Comparison of ENCODE assay signal across 6 cellular contexts in the genomic region with DNA sequence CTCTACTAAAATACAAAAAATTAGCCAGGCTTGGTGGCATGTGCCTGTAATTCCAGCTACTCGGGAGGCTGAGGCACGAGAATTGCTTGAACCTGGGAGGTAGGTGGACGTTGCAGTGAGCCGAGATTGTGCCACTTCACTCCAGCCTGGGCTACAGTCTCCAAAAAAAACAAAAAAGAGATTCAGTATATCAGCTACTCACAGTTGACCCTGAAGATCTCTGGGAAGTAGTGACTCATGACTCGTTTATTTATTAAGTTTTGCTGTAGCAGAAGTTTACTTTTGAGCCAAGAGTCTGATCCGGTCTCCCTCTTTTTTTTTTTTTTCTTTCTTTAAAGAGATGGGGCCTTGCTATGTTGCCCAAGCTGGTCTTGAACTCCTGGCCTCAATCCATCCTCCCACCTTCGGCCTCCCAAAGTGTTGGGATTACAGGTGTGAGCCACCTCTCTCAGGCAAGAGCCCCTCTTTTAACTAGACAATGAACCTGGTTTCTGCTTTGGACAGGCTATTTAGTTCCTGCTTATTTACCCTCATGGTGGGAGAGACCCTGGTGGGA. TPM values are rescaled to one million over a fixed set of nuclear protein-coding genes. Genes with fewer than 3 reads are reported as not detected.
A peak's percentile ranks its signal among the peaks of the same experiment; 100 is the strongest.
DNase-seq lines count a peak whose midpoint lies in the region; ATAC-seq and TF ChIP-seq lines count a peak whose summit lies in the region.

No MANE protein-coding gene starts in this region.

- peak overlapping the region; percentile 59 for H3K27ac ChIP-seq in osteoblast (ENCODE audit: low read depth, low read length)

- H3K27me3 Mint-ChIP-seq in HFFc6 (ENCODE audit: insufficient read depth): peaks cover 5% of the 10 kb centered on the region
- peaks cover 3% of the 10 kb centered on the region for H3K27me3 Mint-ChIP-seq in brain

- H3K36me3 Mint-ChIP-seq in HFFc6 (ENCODE audit: low read depth) (peaks cover 27% of the 10 kb centered on the region), brain (peaks cover 4% of the 10 kb centered on the region)

- H3K9me3 Mint-ChIP-seq in HFFc6 (no peaks in the 10 kb centered on the region), brain (no peaks in the 10 kb centered on the region)

- ATAC-seq in HG03280 (IDR thresholded peaks at IDR 0.05; ENCODE audit: unreplicated experiment): no peak

- H2AFZ ChIP-seq in osteoblast (ENCODE audit: low read length): no peak overlapping the region

- H3K27me3 ChIP-seq in osteoblast (ENCODE audit: insufficient read depth, low read length): no peaks in the 10 kb centered on the region
- no peaks in the 10 kb centered on the region for H3K27me3 ChIP-seq in HAP-1 (ENCODE audit: low read depth)

- peak overlapping the region; percentile 76 for H3K4me2 ChIP-seq in osteoblast (ENCODE audit: insufficient read depth, low read length)

- H3K4me1 Mint-ChIP-seq in HFFc6 (ENCODE audit: low read depth) (peaks cover 66% of the 10 kb centered on the region), brain (peaks cover 48% of the 10 kb centered on the region)

- peaks cover 48% of the 10 kb centered on the region for H4K20me1 ChIP-seq in osteoblast (ENCODE audit: insufficient read depth, low read length)

- H3K27ac Mint-ChIP-seq in HFFc6 (peak overlapping the region; percentile 97), brain (peak overlapping the region in 3 of 5 experiments; percentile 83 to 95 (median 93))

- peak; percentile 82 for DNase-seq in HFFc6
- peak; percentile 92 for DNase-seq in osteoblast (ENCODE audit: insufficient read length, low spot score, missing footprints)
- no peak for DNase-seq in NCI-H345 (lab: John Stamatoyannopoulos, UW)
- no peak for DNase-seq in HAP-1 (ENCODE audit: low spot score in 2 of 2)

- peaks cover 2% of the 10 kb centered on the region for H3K36me3 ChIP-seq in osteoblast (ENCODE audit: insufficient read depth, low read length)
- H3K36me3 ChIP-seq in HAP-1 (replicated peaks): peaks cover 14% of the 10 kb centered on the region

- no peak for TF ChIP-seq CTCF in HFFc6 (IDR thresholded peaks at IDR 0.05)
- no peak for TF ChIP-seq CTCF in brain (conservative IDR thresholded peaks at IDR 0.05)
- TF ChIP-seq CTCF in osteoblast (IDR thresholded peaks at IDR 0.05; ENCODE audit: extremely low read depth, low read depth, low read length): no peak

- H3K9me3 ChIP-seq in osteoblast (ENCODE audit: low read depth, low read length) (no peaks in the 10 kb centered on the region), HAP-1 (no peaks in the 10 kb centered on the region)

- H3K4me1 ChIP-seq in osteoblast (ENCODE audit: insufficient read depth, low read length) (peaks cover 71% of the 10 kb centered on the region), HAP-1 (peaks cover 9% of the 10 kb centered on the region; the same call in 1 of the 2 replicates)

- in situ Hi-C loops in HAP-1 (cut with MboI; ENCODE audit: low sequenced_read_pairs): no loop called here

- H3K79me2 ChIP-seq in osteoblast (ENCODE audit: insufficient read depth, low read length): peaks cover 92% of the 10 kb centered on the region

- peak overlapping the region; percentile 42 for H3K4me3 ChIP-seq in osteoblast (ENCODE audit: insufficient read depth, low read length)
- no peak overlapping the region for H3K4me3 ChIP-seq in HAP-1

- H3K4me3 Mint-ChIP-seq in HFFc6 (peak overlapping the region; percentile 98), brain (peak overlapping the region in 1 of 5 experiments; percentile 65)

RNA-seq across cellular contexts. Expression of a gene that starts 4.4 kb away (rescaled TPM):
- total RNA-seq in HFFc6 (2021; fragmentation: NEBNext Ultra II Directional; extraction: Animal tissue kit (Norgen Biotek cat#: 25700)): 100 to 1,000 TPM; 234 to 296 (median 268) TPM
- 31.7 TPM for polyA plus RNA-seq in brain (ENCODE audit: insufficient read depth, low read depth, low replicate concordance)
- 273 and 274 TPM in 2 replicates for total RNA-seq in osteoblast

RNA-seq across cellular contexts. Expression of a gene that starts 8.7 kb away (rescaled TPM):
- total RNA-seq in HFFc6 (2021; fragmentation: NEBNext Ultra II Directional; extraction: Animal tissue kit (Norgen Biotek cat#: 25700)): 10 to 100 TPM; 12.9 to 19.2 (median 17.7) TPM
- 57.0 TPM for polyA plus RNA-seq in brain (ENCODE audit: insufficient read depth, low read depth, low replicate concordance)
- total RNA-seq in osteoblast: 16.8 and 19.9 TPM in 2 replicates

RNA-seq across cellular contexts. Expression of a gene that starts 12.7 kb away (rescaled TPM):
- total RNA-seq in HFFc6 (2021; fragmentation: NEBNext Ultra II Directional; extraction: Animal tissue kit (Norgen Biotek cat#: 25700)): 1 to 10 TPM; 2.9 to 4.3 (median 3.6) TPM
- polyA plus RNA-seq in brain (ENCODE audit: insufficient read depth, low read depth, low replicate concordance): 55.1 TPM
- 1.4 and 4.1 TPM in 2 replicates for total RNA-seq in osteoblast

RNA-seq across cellular contexts. Expression of a gene that starts 18.3 kb away (rescaled TPM):
- total RNA-seq in HFFc6 (2021; fragmentation: NEBNext Ultra II Directional; extraction: Animal tissue kit (Norgen Biotek cat#: 25700)): 100 to 1,000 TPM; 148 to 178 (median 165) TPM
- 626 TPM for polyA plus RNA-seq in brain (ENCODE audit: insufficient read depth, low read depth, low replicate concordance)
- 221 and 267 TPM in 2 replicates for total RNA-seq in osteoblast

RNA-seq across cellular contexts. Expression of a gene that starts 34.1 kb away (rescaled TPM):
- 10 to 100 TPM; 26.4 to 50.3 (median 48.9) TPM for total RNA-seq in HFFc6 (2021; fragmentation: NEBNext Ultra II Directional; extraction: Animal tissue kit (Norgen Biotek cat#: 25700))
- polyA plus RNA-seq in brain (ENCODE audit: insufficient read depth, low read depth, low replicate concordance): 129 TPM
- total RNA-seq in osteoblast: 8.3 and 12.4 TPM in 2 replicates

Comparison
In these comparisons a context has a peak if more than half of its experiments do, and no peak if none do; other contexts are left out.
1. DNase-seq: peak in HFFc6 (single experiment) and osteoblast (single experiment); none in NCI-H345 (single experiment) and HAP-1 (0 of 2).